ENCODE assay signal across 11 cellular contexts in genomic region chr6:11386323-11386722, GRCh38.
DNase-seq lines count a peak whose midpoint lies in the region; ATAC-seq and TF ChIP-seq lines count a peak whose summit lies in the region.
"Had no signal": no experiment of that assay in that cellular context is flagged by ENCODE, and none has a peak within 500 bp of the region (broad histone marks: within the 10 kb centered on the region; RNA-seq: fewer than 3 reads in every experiment).

No MANE protein-coding gene starts in this region.

- H3K27ac Mint-ChIP-seq in activated CD4-positive, alpha-beta T cell treated with anti-CD3 and anti-CD28 coated beads, Interleukin-2, amount 10 ng/mL, durations not matched to agents 24 days and 14 days = peak overlapping the region; percentile 65
- no peak overlapping the region for H3K27ac Mint-ChIP-seq in nephron progenitor cell
- H3K27ac Mint-ChIP-seq: activated naive CD4-positive, alpha-beta T cell treated with anti-CD3 and anti-CD28 coated beads, Interleukin-2, amount 50 U/mL, for 24 hours had no signal

- ATAC-seq in GM21367 (IDR thresholded peaks at IDR 0.05; ENCODE audit: unreplicated experiment) = peak; percentile 67
- ATAC-seq in HG03108 (IDR thresholded peaks at IDR 0.05; ENCODE audit: unreplicated experiment) = peak; percentile 66

- peaks cover under 1% of the 10 kb centered on the region for H3K36me3 Mint-ChIP-seq in activated CD4-positive, alpha-beta T cell treated with anti-CD3 and anti-CD28 coated beads, Interleukin-2, amount 10 ng/mL, durations not matched to agents 24 days and 14 days (ENCODE audit: low read depth)
- no peaks in the 10 kb centered on the region for H3K36me3 Mint-ChIP-seq in nephron progenitor cell (ENCODE audit: low read depth)
- H3K36me3 Mint-ChIP-seq: activated naive CD4-positive, alpha-beta T cell treated with anti-CD3 and anti-CD28 coated beads, Interleukin-2, amount 50 U/mL, for 24 hours had no signal

- H3K27me3 Mint-ChIP-seq in activated CD4-positive, alpha-beta T cell treated with anti-CD3 and anti-CD28 coated beads, Interleukin-2, amount 10 ng/mL, durations not matched to agents 24 days and 14 days = peaks cover 1% of the 10 kb centered on the region
- H3K27me3 Mint-ChIP-seq in nephron progenitor cell (ENCODE audit: low read depth, poor library complexity) = no peaks in the 10 kb centered on the region
- H3K27me3 Mint-ChIP-seq: activated naive CD4-positive, alpha-beta T cell treated with anti-CD3 and anti-CD28 coated beads, Interleukin-2, amount 50 U/mL, for 24 hours had no signal

- TF ChIP-seq CTCF in nephron progenitor cell (IDR thresholded peaks at IDR 0.05) = no peak

- H3K9me3 Mint-ChIP-seq in activated CD4-positive, alpha-beta T cell treated with anti-CD3 and anti-CD28 coated beads, Interleukin-2, amount 10 ng/mL, durations not matched to agents 24 days and 14 days = peaks cover 12% of the 10 kb centered on the region
- peaks cover 8% of the 10 kb centered on the region for H3K9me3 Mint-ChIP-seq in nephron progenitor cell
- H3K9me3 Mint-ChIP-seq: activated naive CD4-positive, alpha-beta T cell treated with anti-CD3 and anti-CD28 coated beads, Interleukin-2, amount 50 U/mL, for 24 hours had no signal

- intact Hi-C loops in activated CD4-positive, alpha-beta T cell treated with anti-CD3 and anti-CD28 coated beads, Interleukin-2, amount 10 ng/mL, durations not matched to agents 24 days and 14 days (cut with micrococcal nuclease) = loop anchor here (1.0 kb wide), 2 partner anchors 27 to 74 kb away; no protein-coding TSS in a partner anchor
- intact Hi-C loops in head of caudate nucleus (cut with DNase I) = no loop called here

- peak overlapping the region; percentile 51 for H3K4me3 Mint-ChIP-seq in activated CD4-positive, alpha-beta T cell treated with anti-CD3 and anti-CD28 coated beads, Interleukin-2, amount 10 ng/mL, durations not matched to agents 24 days and 14 days
- no peak overlapping the region for H3K4me3 Mint-ChIP-seq in nephron progenitor cell
- H3K4me3 Mint-ChIP-seq: activated naive CD4-positive, alpha-beta T cell treated with anti-CD3 and anti-CD28 coated beads, Interleukin-2, amount 50 U/mL, for 24 hours had no signal

- H3K4me1 Mint-ChIP-seq in activated CD4-positive, alpha-beta T cell treated with anti-CD3 and anti-CD28 coated beads, Interleukin-2, amount 10 ng/mL, durations not matched to agents 24 days and 14 days = peaks cover 38% of the 10 kb centered on the region
- peaks cover 17% of the 10 kb centered on the region for H3K4me1 Mint-ChIP-seq in nephron progenitor cell

- DNase-seq in activated CD4-positive, alpha-beta T cell treated with anti-CD3 and anti-CD28 coated beads, Interleukin-2, amount 10 ng/mL, durations not matched to agents 24 days and 14 days = peak; percentile 72
- DNase-seq in activated CD4-positive, alpha-beta T cell treated with anti-CD3 and anti-CD28 coated beads, Interleukin-2, amount 50 U/mL, for 48 hours = no peak
- DNase-seq in germinal center (ENCODE audit: low spot score) (peak; percentile 38), NCI-H526 treated with DMSO at 0.1 percent for 48 hours (lab: John Stamatoyannopoulos, UW) (no peak), nephron progenitor cell (no peak), head of caudate nucleus (no peak)
- DNase-seq: mammary epithelial cell, NCI-H1048 had no signal

Comparison
In these comparisons a context has a peak if more than half of its experiments do, and no peak if none do; other contexts are left out.
1. DNase-seq: peak in activated CD4-positive, alpha-beta T cell treated with anti-CD3 and anti-CD28 coated beads, Interleukin-2, amount 10 ng/mL, durations not matched to agents 24 days and 14 days (single experiment) and germinal center (single experiment); none in activated CD4-positive, alpha-beta T cell treated with anti-CD3 and anti-CD28 coated beads, Interleukin-2, amount 50 U/mL, for 48 hours (0 of 2), NCI-H526 treated with DMSO at 0.1 percent for 48 hours (single experiment), nephron progenitor cell (single experiment) and head of caudate nucleus (0 of 42).